In the genomic region with DNA sequence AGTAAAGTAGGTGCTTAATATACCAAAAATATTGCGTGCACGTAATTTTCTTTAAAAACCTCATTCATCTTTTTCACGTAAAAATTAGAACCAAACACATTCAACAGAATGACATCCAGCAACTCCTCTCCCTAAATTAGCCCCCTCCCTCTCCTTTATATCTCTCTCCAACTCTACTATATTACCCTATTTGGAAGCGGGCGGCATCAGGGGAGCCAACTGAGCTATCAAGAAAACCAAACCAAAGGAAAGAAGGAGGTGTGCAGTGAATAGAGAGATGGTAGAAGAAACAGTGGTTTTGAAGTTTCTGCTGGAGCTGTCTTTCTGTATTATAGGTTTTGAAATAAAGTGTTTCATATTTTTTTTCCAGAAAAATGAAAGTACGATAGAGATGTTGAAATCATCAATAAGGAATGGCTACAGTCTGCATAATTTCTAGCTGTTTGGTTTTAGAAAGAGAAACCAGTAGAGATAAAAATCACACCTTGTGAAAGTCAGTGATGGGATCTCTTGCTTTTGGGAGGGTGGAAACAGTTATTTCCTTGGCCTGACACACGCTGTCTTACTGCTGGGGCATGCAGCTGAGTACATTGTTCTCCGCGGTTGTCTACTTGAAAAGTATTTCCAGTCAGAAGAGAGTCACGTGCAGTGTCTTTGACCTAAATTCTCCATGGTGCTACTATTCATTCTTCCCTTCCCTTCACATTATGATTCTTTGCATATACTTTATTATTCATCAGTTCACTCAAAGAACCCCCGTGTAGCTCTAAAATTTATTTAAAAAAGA, we compare ENCODE assay signal across 17 cellular contexts.
DNase-seq lines count a peak whose midpoint lies in the region; ATAC-seq, FAIRE-seq and TF ChIP-seq lines count a peak whose summit lies in the region.
"Had no signal": no experiment of that assay in that cellular context is flagged by ENCODE, and none has a peak within 500 bp of the region (broad histone marks: within the 10 kb centered on the region; RNA-seq: fewer than 3 reads in every experiment).

No MANE protein-coding gene starts in this region.

- peaks cover 3% of the 10 kb centered on the region for H3K9me3 Mint-ChIP-seq in astrocyte (ENCODE audit: unreplicated experiment)
- H3K9me3 Mint-ChIP-seq in activated CD4-positive, alpha-beta T cell treated with anti-CD3 and anti-CD28 coated beads, Interleukin-2, amount 10 ng/mL, durations not matched to agents 24 days and 14 days, result no peaks in the 10 kb centered on the region

- no peak overlapping the region for H3K27ac ChIP-seq in astrocyte (ENCODE audit: low read depth, low read length)
- H3K27ac ChIP-seq in sigmoid colon, result peak overlapping the region; percentile 75 to 82 (median 78)
- H3K27ac ChIP-seq: BLaER1, pancreas, stomach, WERI-Rb-1 had no signal

- no peaks in the 10 kb centered on the region for H3K27me3 Mint-ChIP-seq in astrocyte (ENCODE audit: low read depth, unreplicated experiment)
- H3K27me3 Mint-ChIP-seq in activated CD4-positive, alpha-beta T cell treated with anti-CD3 and anti-CD28 coated beads, Interleukin-2, amount 10 ng/mL, durations not matched to agents 24 days and 14 days, result no peaks in the 10 kb centered on the region

- H2AFZ ChIP-seq in astrocyte (ENCODE audit: low read depth, low read length), result peak overlapping the region; percentile 50

- TF ChIP-seq POLR2A in sigmoid colon (IDR thresholded peaks at IDR 0.05), result no peak

- peak overlapping the region; percentile 10 for H3K4me3 ChIP-seq in HAP-1
- peak overlapping the region; percentile 48 for H3K4me3 ChIP-seq in astrocyte (ENCODE audit: insufficient read depth, low read depth, low read length)
- peak overlapping the region; percentile 17 to 44 (median 32) for H3K4me3 ChIP-seq in sigmoid colon
- H3K4me3 ChIP-seq: BLaER1, pancreas, stomach had no signal

- H3K4me1 ChIP-seq in HAP-1 (peaks cover 33% of the 10 kb centered on the region), astrocyte (ENCODE audit: insufficient read depth, low read length) (peaks cover 3% of the 10 kb centered on the region), sigmoid colon (peaks cover 0 to 35% (median 12%) of the 10 kb centered on the region in 4 donors)
- H3K4me1 ChIP-seq: BLaER1, pancreas, stomach had no signal

- no peaks in the 10 kb centered on the region for H3K27me3 ChIP-seq in HAP-1 (ENCODE audit: low read depth)
- H3K27me3 ChIP-seq in astrocyte (ENCODE audit: insufficient read depth, low read length), result no peaks in the 10 kb centered on the region
- H3K27me3 ChIP-seq in sigmoid colon, result no peaks in the 10 kb centered on the region
- H3K27me3 ChIP-seq: BLaER1, pancreas, stomach had no signal

- H4K20me1 ChIP-seq in astrocyte (ENCODE audit: insufficient read depth, low read length), result no peaks in the 10 kb centered on the region
- H4K20me1 ChIP-seq: BLaER1 had no signal

- peak; percentile 67 to 93 for DNase-seq in HAP-1 (ENCODE audit: low spot score in 2 of 2)
- peak; percentile 27 for DNase-seq in astrocyte (ENCODE audit: low read depth)
- peak; percentile 19 for DNase-seq in iPS-NIHi11 (ENCODE audit: low spot score)
- DNase-seq in sigmoid colon, result no peak
- no peak for DNase-seq in activated CD4-positive, alpha-beta T cell treated with anti-CD3 and anti-CD28 coated beads, Interleukin-2, amount 10 ng/mL, durations not matched to agents 24 days and 14 days
- DNase-seq: erythroblast, Karpas-422, kidney glomerular epithelial cell, NCI-H1436 treated with DMSO at 0.1 percent for 48 hours, NCI-H524, pancreas, stomach, WERI-Rb-1 had no signal

- no peak overlapping the region for H3K4me3 Mint-ChIP-seq in astrocyte (ENCODE audit: unreplicated experiment)
- no peak overlapping the region for H3K4me3 Mint-ChIP-seq in activated CD4-positive, alpha-beta T cell treated with anti-CD3 and anti-CD28 coated beads, Interleukin-2, amount 10 ng/mL, durations not matched to agents 24 days and 14 days

- H3K36me3 Mint-ChIP-seq in astrocyte (ENCODE audit: low read depth, unreplicated experiment), result no peaks in the 10 kb centered on the region
- H3K36me3 Mint-ChIP-seq in activated CD4-positive, alpha-beta T cell treated with anti-CD3 and anti-CD28 coated beads, Interleukin-2, amount 10 ng/mL, durations not matched to agents 24 days and 14 days (ENCODE audit: low read depth), result no peaks in the 10 kb centered on the region

- H3K4me1 Mint-ChIP-seq in astrocyte (ENCODE audit: low read depth, unreplicated experiment), result peaks cover 8% of the 10 kb centered on the region
- H3K4me1 Mint-ChIP-seq in activated CD4-positive, alpha-beta T cell treated with anti-CD3 and anti-CD28 coated beads, Interleukin-2, amount 10 ng/mL, durations not matched to agents 24 days and 14 days, result no peaks in the 10 kb centered on the region

- peak overlapping the region; percentile 80 for H3K4me2 ChIP-seq in astrocyte (ENCODE audit: low read length)
- H3K4me2 ChIP-seq: BLaER1 had no signal

- H3K36me3 ChIP-seq in HAP-1 (replicated peaks) (no peaks in the 10 kb centered on the region), astrocyte (ENCODE audit: insufficient read depth, low read length) (no peaks in the 10 kb centered on the region), sigmoid colon (no peaks in the 10 kb centered on the region)
- H3K36me3 ChIP-seq: BLaER1, pancreas, stomach, WERI-Rb-1 had no signal

- H3K79me2 ChIP-seq in astrocyte (ENCODE audit: insufficient read depth, low read length), result no peaks in the 10 kb centered on the region

- intact Hi-C loops in sigmoid colon (cut with DNase I), result loop anchor here (2.0 kb wide), 1 partner anchor 29 kb away; no protein-coding TSS in a partner anchor
- intact Hi-C loops in activated CD4-positive, alpha-beta T cell treated with anti-CD3 and anti-CD28 coated beads, Interleukin-2, amount 10 ng/mL, durations not matched to agents 24 days and 14 days (cut with micrococcal nuclease), result no loop called here

- H3K27ac Mint-ChIP-seq in astrocyte (ENCODE audit: unreplicated experiment), result no peak overlapping the region
- H3K27ac Mint-ChIP-seq in activated CD4-positive, alpha-beta T cell treated with anti-CD3 and anti-CD28 coated beads, Interleukin-2, amount 10 ng/mL, durations not matched to agents 24 days and 14 days, result no peak overlapping the region

- TF ChIP-seq EP300 in sigmoid colon (IDR thresholded peaks at IDR 0.05), result no peak

- peak overlapping the region; percentile 8 for H3K9ac ChIP-seq in astrocyte (ENCODE audit: low read length)
- H3K9ac ChIP-seq: BLaER1 had no signal

- no peaks in the 10 kb centered on the region for H3K9me3 ChIP-seq in HAP-1
- H3K9me3 ChIP-seq in astrocyte (ENCODE audit: insufficient read depth, low read depth, low read length), result no peaks in the 10 kb centered on the region
- no peaks in the 10 kb centered on the region for H3K9me3 ChIP-seq in sigmoid colon
- H3K9me3 ChIP-seq: pancreas had no signal

- TF ChIP-seq CTCF in astrocyte (IDR thresholded peaks at IDR 0.05; ENCODE audit: insufficient read depth, low read depth, low read length), result no peak
- no peak for TF ChIP-seq CTCF in sigmoid colon (IDR thresholded peaks at IDR 0.05)

- ATAC-seq in GM19397 (IDR thresholded peaks at IDR 0.05; ENCODE audit: unreplicated experiment), result no peak
- ATAC-seq in HG02759 (IDR thresholded peaks at IDR 0.05; ENCODE audit: unreplicated experiment), result no peak
- ATAC-seq: pancreas had no signal

- in situ Hi-C loops in HAP-1 (cut with MboI; ENCODE audit: low sequenced_read_pairs), result loop anchor here (25.0 kb wide), 1 partner anchor 366 kb away; no protein-coding TSS in a partner anchor

- 69 to 71% methylated on average over 11 of the region's 11 CpGs for WGBS in sigmoid colon, 2 donors

- FAIRE-seq in astrocyte (lab: Jason Lieb, UNC), result no peak
- FAIRE-seq: pancreas, RCC 7860 had no signal

Comparison
In these comparisons a context has a peak if more than half of its experiments do, and no peak if none do; other contexts are left out.
1. DNase-seq: peak in HAP-1 (2 of 2), astrocyte (single experiment) and iPS-NIHi11 (single experiment); none in sigmoid colon (single experiment) and activated CD4-positive, alpha-beta T cell treated with anti-CD3 and anti-CD28 coated beads, Interleukin-2, amount 10 ng/mL, durations not matched to agents 24 days and 14 days (single experiment).
2. Peak in every context shown above with its lines, with median percentiles within 50 percentile points of each other: H3K4me3 ChIP-seq.